ENCODE assay signal across 1 cellular context in genomic region chr21:14454642-14455009, GRCh38.
A peak's percentile ranks its signal among the peaks of the same experiment; 100 is the strongest.
TF ChIP-seq lines count a peak whose summit lies in the region.

No MANE protein-coding gene starts in this region.

TF ChIP-seq in GM12878, 131 proteins besides CTCF, POLR2A, EP300 and RAD21 (continued from another document):
- TF ChIP-seq BCL3 (IDR thresholded peaks at IDR 0.05; ENCODE audit: borderline replicate concordance, insufficient read depth, low read depth, low read length, poor library complexity, severe bottlenecking) (peak; percentile 34), SIN3A (IDR thresholded peaks at IDR 0.05; ENCODE audit: low read depth, low read length) (no peak), NR2C2 (IDR thresholded peaks at IDR 0.05; ENCODE audit: borderline replicate concordance, control insufficient read depth, insufficient read length, low read depth) (no peak)
